In the genomic region with DNA sequence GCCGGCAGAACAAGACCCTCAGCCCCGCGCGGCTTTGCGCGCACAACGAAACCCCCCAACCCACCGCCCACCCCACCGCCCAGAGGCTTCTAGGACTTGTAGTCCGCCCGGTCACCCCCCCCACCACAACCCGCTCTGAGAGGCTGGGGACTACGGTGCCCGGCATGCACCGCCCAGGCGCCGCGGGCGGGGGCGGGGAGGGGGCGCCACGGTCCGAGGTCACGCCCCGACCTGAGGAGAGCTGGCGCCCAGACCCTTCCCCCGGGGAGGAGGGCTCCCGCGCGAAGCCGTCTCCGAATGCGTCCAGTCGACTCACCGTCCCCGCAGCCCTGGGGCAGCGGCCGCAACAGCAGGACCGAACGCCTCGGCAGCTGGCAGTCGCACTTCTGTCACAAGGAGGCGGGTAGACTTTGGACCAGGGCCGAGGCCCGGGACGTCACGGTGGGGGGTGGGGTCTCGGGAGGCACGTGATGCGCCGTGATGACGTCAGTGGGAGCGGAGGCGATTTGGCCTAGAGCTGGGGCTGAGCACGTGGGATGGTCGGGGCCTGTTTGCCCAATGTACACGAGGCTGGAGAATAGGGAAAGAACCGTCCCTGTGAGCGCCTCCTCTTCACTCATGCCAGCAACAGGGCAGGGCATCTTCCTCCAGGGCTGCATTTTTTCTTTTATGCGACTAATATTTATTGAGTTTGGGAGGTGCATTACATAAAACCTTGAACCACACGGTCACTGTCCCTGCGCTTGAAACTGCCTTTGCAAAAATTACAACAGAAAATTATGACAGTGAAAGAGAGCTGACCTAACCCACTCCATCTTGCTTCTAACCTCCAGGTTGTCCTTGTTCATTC, we compare ENCODE assay signal across 1 cellular context.
TF ChIP-seq lines count a peak whose summit lies in the region.

Gene CDIP1 (minus strand): TSS at position 388 of the 850 bp plus-strand sequence. CDS start 24,643 bp downstream, outside the sequence.

TF ChIP-seq in WTC11, 78 proteins besides CTCF, POLR2A, EP300 and RAD21 (continued from another document and continues in another):
- TF ChIP-seq ERG (CRISPR knock-in tag; IDR thresholded peaks at IDR 0.05), result no peak
- TF ChIP-seq, protein P1, sequence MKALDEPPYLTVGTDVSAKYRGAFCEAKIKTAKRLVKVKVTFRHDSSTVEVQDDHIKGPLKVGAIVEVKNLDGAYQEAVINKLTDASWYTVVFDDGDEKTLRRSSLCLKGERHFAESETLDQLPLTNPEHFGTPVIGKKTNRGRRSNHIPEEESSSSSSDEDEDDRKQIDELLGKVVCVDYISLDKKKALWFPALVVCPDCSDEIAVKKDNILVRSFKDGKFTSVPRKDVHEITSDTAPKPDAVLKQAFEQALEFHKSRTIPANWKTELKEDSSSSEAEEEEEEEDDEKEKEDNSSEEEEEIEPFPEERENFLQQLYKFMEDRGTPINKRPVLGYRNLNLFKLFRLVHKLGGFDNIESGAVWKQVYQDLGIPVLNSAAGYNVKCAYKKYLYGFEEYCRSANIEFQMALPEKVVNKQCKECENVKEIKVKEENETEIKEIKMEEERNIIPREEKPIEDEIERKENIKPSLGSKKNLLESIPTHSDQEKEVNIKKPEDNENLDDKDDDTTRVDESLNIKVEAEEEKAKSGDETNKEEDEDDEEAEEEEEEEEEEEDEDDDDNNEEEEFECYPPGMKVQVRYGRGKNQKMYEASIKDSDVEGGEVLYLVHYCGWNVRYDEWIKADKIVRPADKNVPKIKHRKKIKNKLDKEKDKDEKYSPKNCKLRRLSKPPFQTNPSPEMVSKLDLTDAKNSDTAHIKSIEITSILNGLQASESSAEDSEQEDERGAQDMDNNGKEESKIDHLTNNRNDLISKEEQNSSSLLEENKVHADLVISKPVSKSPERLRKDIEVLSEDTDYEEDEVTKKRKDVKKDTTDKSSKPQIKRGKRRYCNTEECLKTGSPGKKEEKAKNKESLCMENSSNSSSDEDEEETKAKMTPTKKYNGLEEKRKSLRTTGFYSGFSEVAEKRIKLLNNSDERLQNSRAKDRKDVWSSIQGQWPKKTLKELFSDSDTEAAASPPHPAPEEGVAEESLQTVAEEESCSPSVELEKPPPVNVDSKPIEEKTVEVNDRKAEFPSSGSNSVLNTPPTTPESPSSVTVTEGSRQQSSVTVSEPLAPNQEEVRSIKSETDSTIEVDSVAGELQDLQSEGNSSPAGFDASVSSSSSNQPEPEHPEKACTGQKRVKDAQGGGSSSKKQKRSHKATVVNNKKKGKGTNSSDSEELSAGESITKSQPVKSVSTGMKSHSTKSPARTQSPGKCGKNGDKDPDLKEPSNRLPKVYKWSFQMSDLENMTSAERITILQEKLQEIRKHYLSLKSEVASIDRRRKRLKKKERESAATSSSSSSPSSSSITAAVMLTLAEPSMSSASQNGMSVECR (CRISPR knock-in tag; IDR thresholded peaks at IDR 0.05; ENCODE audit: borderline replicate concordance), result peak; percentile 98
- TF ChIP-seq SMAD4 (CRISPR knock-in tag; IDR thresholded peaks at IDR 0.05), result peak; percentile 96
- TF ChIP-seq, protein P2, sequence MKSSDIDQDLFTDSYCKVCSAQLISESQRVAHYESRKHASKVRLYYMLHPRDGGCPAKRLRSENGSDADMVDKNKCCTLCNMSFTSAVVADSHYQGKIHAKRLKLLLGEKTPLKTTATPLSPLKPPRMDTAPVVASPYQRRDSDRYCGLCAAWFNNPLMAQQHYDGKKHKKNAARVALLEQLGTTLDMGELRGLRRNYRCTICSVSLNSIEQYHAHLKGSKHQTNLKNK (CRISPR knock-in tag; IDR thresholded peaks at IDR 0.05), result no peak
- TF ChIP-seq MYBL2 (CRISPR knock-in tag; IDR thresholded peaks at IDR 0.05), result peak; percentile 98
- TF ChIP-seq USF2 (CRISPR knock-in tag; IDR thresholded peaks at IDR 0.05), result peak; percentile 100
- TF ChIP-seq, protein P3, sequence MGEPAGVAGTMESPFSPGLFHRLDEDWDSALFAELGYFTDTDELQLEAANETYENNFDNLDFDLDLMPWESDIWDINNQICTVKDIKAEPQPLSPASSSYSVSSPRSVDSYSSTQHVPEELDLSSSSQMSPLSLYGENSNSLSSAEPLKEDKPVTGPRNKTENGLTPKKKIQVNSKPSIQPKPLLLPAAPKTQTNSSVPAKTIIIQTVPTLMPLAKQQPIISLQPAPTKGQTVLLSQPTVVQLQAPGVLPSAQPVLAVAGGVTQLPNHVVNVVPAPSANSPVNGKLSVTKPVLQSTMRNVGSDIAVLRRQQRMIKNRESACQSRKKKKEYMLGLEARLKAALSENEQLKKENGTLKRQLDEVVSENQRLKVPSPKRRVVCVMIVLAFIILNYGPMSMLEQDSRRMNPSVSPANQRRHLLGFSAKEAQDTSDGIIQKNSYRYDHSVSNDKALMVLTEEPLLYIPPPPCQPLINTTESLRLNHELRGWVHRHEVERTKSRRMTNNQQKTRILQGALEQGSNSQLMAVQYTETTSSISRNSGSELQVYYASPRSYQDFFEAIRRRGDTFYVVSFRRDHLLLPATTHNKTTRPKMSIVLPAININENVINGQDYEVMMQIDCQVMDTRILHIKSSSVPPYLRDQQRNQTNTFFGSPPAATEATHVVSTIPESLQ (CRISPR knock-in tag; IDR thresholded peaks at IDR 0.05), result no peak
- no peak for TF ChIP-seq ZNF671 (CRISPR knock-in tag; IDR thresholded peaks at IDR 0.05)
- no peak for TF ChIP-seq OVOL2 (CRISPR knock-in tag; IDR thresholded peaks at IDR 0.05; ENCODE audit: borderline replicate concordance)
- no peak for TF ChIP-seq ZNF425 (CRISPR knock-in tag; conservative IDR thresholded peaks at IDR 0.05)
- peak; percentile 57; the same call in 1 of the 2 replicates for TF ChIP-seq KAT7 (CRISPR knock-in tag; IDR thresholded peaks at IDR 0.05; ENCODE audit: borderline replicate concordance)
- 0 out of 2 replicates have a peak, but pooled peaks have one; percentile 27 for TF ChIP-seq ZNF121 (CRISPR knock-in tag; IDR thresholded peaks at IDR 0.05)
- TF ChIP-seq, protein P4, sequence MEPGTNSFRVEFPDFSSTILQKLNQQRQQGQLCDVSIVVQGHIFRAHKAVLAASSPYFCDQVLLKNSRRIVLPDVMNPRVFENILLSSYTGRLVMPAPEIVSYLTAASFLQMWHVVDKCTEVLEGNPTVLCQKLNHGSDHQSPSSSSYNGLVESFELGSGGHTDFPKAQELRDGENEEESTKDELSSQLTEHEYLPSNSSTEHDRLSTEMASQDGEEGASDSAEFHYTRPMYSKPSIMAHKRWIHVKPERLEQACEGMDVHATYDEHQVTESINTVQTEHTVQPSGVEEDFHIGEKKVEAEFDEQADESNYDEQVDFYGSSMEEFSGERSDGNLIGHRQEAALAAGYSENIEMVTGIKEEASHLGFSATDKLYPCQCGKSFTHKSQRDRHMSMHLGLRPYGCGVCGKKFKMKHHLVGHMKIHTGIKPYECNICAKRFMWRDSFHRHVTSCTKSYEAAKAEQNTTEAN (CRISPR knock-in tag; IDR thresholded peaks at IDR 0.05), result peak; percentile 98
- TF ChIP-seq NR2C2 (CRISPR knock-in tag; IDR thresholded peaks at IDR 0.05), result peak; percentile 73; the same call in 1 of the 2 replicates
- no peak for TF ChIP-seq PRRX2 (CRISPR knock-in tag; IDR thresholded peaks at IDR 0.05)
- TF ChIP-seq ZNF232 (CRISPR knock-in tag; IDR thresholded peaks at IDR 0.05), result peak; percentile 99
- TF ChIP-seq, protein P5, sequence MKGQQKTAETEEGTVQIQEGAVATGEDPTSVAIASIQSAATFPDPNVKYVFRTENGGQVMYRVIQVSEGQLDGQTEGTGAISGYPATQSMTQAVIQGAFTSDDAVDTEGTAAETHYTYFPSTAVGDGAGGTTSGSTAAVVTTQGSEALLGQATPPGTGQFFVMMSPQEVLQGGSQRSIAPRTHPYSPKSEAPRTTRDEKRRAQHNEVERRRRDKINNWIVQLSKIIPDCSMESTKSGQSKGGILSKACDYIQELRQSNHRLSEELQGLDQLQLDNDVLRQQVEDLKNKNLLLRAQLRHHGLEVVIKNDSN (CRISPR knock-in tag; IDR thresholded peaks at IDR 0.05), result peak; percentile 99
- TF ChIP-seq, protein P6, sequence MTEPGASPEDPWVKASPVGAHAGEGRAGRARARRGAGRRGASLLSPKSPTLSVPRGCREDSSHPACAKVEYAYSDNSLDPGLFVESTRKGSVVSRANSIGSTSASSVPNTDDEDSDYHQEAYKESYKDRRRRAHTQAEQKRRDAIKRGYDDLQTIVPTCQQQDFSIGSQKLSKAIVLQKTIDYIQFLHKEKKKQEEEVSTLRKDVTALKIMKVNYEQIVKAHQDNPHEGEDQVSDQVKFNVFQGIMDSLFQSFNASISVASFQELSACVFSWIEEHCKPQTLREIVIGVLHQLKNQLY (CRISPR knock-in tag; IDR thresholded peaks at IDR 0.05), result peak; percentile 87; the same call in 1 of the 2 replicates
- peak; percentile 99 for TF ChIP-seq ETV6 (CRISPR knock-in tag; IDR thresholded peaks at IDR 0.05)
- peak; percentile 100 for TF ChIP-seq MAX (CRISPR knock-in tag; IDR thresholded peaks at IDR 0.05)
- TF ChIP-seq FOXJ3 (CRISPR knock-in tag; IDR thresholded peaks at IDR 0.05; ENCODE audit: borderline replicate concordance), result no peak; the same call in 1 of the 2 replicates
- TF ChIP-seq, protein P7, sequence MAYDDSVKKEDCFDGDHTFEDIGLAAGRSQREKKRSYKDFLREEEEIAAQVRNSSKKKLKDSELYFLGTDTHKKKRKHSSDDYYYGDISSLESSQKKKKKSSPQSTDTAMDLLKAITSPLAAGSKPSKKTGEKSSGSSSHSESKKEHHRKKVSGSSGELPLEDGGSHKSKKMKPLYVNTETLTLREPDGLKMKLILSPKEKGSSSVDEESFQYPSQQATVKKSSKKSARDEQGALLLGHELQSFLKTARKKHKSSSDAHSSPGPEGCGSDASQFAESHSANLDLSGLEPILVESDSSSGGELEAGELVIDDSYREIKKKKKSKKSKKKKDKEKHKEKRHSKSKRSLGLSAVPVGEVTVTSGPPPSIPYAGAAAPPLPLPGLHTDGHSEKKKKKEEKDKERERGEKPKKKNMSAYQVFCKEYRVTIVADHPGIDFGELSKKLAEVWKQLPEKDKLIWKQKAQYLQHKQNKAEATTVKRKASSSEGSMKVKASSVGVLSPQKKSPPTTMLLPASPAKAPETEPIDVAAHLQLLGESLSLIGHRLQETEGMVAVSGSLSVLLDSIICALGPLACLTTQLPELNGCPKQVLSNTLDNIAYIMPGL (CRISPR knock-in tag; IDR thresholded peaks at IDR 0.05), result no peak
- TF ChIP-seq JUN (CRISPR knock-in tag; IDR thresholded peaks at IDR 0.05), result peak; percentile 97
- peak; percentile 67 for TF ChIP-seq ZNF317 (CRISPR knock-in tag; IDR thresholded peaks at IDR 0.05; ENCODE audit: borderline replicate concordance, low read depth)
- TF ChIP-seq, protein P8, sequence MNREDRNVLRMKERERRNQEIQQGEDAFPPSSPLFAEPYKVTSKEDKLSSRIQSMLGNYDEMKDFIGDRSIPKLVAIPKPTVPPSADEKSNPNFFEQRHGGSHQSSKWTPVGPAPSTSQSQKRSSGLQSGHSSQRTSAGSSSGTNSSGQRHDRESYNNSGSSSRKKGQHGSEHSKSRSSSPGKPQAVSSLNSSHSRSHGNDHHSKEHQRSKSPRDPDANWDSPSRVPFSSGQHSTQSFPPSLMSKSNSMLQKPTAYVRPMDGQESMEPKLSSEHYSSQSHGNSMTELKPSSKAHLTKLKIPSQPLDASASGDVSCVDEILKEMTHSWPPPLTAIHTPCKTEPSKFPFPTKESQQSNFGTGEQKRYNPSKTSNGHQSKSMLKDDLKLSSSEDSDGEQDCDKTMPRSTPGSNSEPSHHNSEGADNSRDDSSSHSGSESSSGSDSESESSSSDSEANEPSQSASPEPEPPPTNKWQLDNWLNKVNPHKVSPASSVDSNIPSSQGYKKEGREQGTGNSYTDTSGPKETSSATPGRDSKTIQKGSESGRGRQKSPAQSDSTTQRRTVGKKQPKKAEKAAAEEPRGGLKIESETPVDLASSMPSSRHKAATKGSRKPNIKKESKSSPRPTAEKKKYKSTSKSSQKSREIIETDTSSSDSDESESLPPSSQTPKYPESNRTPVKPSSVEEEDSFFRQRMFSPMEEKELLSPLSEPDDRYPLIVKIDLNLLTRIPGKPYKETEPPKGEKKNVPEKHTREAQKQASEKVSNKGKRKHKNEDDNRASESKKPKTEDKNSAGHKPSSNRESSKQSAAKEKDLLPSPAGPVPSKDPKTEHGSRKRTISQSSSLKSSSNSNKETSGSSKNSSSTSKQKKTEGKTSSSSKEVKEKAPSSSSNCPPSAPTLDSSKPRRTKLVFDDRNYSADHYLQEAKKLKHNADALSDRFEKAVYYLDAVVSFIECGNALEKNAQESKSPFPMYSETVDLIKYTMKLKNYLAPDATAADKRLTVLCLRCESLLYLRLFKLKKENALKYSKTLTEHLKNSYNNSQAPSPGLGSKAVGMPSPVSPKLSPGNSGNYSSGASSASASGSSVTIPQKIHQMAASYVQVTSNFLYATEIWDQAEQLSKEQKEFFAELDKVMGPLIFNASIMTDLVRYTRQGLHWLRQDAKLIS (CRISPR knock-in tag; IDR thresholded peaks at IDR 0.05; ENCODE audit: borderline replicate concordance), result peak; percentile 89; the same call in 1 of the 2 replicates
- TF ChIP-seq GABPB1 (CRISPR knock-in tag; IDR thresholded peaks at IDR 0.05), result peak; percentile 92
- TF ChIP-seq CREB1 (CRISPR knock-in tag; IDR thresholded peaks at IDR 0.05), result peak; percentile 99
